Comparison of ENCODE assay signal across 29 cellular contexts in the genomic region with DNA sequence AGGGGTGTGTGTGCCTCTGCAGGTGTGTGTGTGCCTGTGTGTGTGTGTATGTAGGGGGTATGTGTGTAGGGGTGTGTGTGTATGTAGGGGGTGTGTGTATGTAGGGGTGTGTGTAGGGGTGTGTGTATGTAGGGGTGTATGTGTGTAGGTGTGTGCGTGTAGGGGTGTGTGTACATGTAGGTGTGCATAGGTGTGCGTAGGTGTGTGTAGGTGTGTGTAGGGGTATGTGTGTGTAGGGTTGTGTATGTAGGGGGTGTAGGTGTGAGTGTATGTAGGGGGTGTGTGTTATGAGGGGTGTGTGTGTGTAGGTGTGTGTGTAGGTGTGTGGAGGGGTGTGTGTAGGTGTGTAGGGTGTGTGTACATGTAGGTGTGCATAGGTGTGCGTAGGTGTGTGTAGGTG. TPM values are rescaled to one million over a fixed set of nuclear protein-coding genes. Genes with fewer than 3 reads are reported as not detected.
"Had no signal": no experiment of that assay in that cellular context is flagged by ENCODE, and none has a peak within 500 bp of the region (broad histone marks: within the 10 kb centered on the region; RNA-seq: fewer than 3 reads in every experiment).

No MANE protein-coding gene starts in this region.

- ATAC-seq: PC-3 had no signal

- H3K27me3 Mint-ChIP-seq: activated CD8-positive, alpha-beta memory T cell treated with anti-CD3 and anti-CD28 coated beads, Interleukin-2, amount 10 ng/mL, durations not matched to agents 7 days and 5 days; activated naive CD8-positive, alpha-beta T cell; activated T-cell treated with anti-CD3 and anti-CD28 coated beads, Interleukin-2, amount 50 U/mL, for 24 hours had no signal

- H3K9me3 Mint-ChIP-seq: activated B cell treated with CpG ODN at 0.5 μM for 24 hours; activated T-cell treated with anti-CD3 and anti-CD28 coated beads, Interleukin-2, amount 50 U/mL, for 24 hours had no signal

- DNase-seq: activated B cell treated with CpG ODN at 0.5 μM for 24 hours; activated CD4-positive, alpha-beta T cell treated with anti-CD3 and anti-CD28 coated beads for 1 hour; activated CD4-positive, alpha-beta T cell treated with anti-CD3 and anti-CD28 coated beads, Interleukin-2, amount 10 ng/mL, durations not matched to agents 24 days and 14 days; activated CD4-positive, alpha-beta T cell treated with anti-CD3 and anti-CD28 coated beads, Interleukin-2, amount 50 U/mL, for 48 hours; activated CD8-positive, alpha-beta memory T cell treated with anti-CD3 and anti-CD28 coated beads, Interleukin-2, amount 10 ng/mL, durations not matched to agents 7 days and 5 days; activated effector memory CD4-positive, alpha-beta T cell treated with Interleukin-2 at 50 U/mL for 16 hours; activated naive CD4-positive, alpha-beta T cell; activated T-cell treated with anti-CD3 and anti-CD28 coated beads, Interleukin-2, amount 50 U/mL, for 24 hours; amygdala; cerebellar nuclear complex; Karpas-422; MM.1S; NCI-H1105; NCI-H1436; NCI-H1694 treated with DMSO at 0.1 percent for 48 hours; NCI-H2029 treated with DMSO at 0.1 percent for 48 hours; NCI-H510A treated with DMSO at 0.1 percent for 48 hours; NCI-H69; PC-3; SHP77; T1000 had no signal

- H3K4me3 Mint-ChIP-seq: activated B cell treated with CpG ODN at 0.5 μM for 24 hours; activated CD4-positive, alpha-beta T cell treated with anti-CD3 and anti-CD28 coated beads, Interleukin-2, amount 10 ng/mL, durations not matched to agents 24 days and 14 days; activated CD8-positive, alpha-beta memory T cell treated with anti-CD3 and anti-CD28 coated beads, Interleukin-2, amount 10 ng/mL, durations not matched to agents 7 days and 5 days; activated naive CD8-positive, alpha-beta T cell; activated T-cell treated with anti-CD3 and anti-CD28 coated beads, Interleukin-2, amount 50 U/mL, for 24 hours; activated T-helper 1 cell treated with anti-CD3 and anti-CD28 coated beads, Interleukin-12 subunit alpha, Interleukin-12 subunit beta, Interleukin-2, Interleukin-4 antibody, amounts not matched to agents 30 ng/mL and 10 ng/mL and 1 ng/mL, durations not matched to agents 14 hours and 24 hours and 36 hours; brain; T-helper 1 cell treated with Interleukin-12 subunit alpha and Interleukin-12 subunit beta and Interleukin-4 antibody, amounts not matched to agents 30 μg/mL and 1 μg/mL, for 36 hours had no signal

- H3K27ac ChIP-seq: cardiac muscle cell had no signal

- H3K36me3 Mint-ChIP-seq: activated CD8-positive, alpha-beta memory T cell treated with anti-CD3 and anti-CD28 coated beads, Interleukin-2, amount 10 ng/mL, durations not matched to agents 7 days and 5 days; activated naive CD8-positive, alpha-beta T cell; brain had no signal

- H3K4me1 Mint-ChIP-seq: activated B cell treated with CpG ODN at 0.5 μM for 24 hours; activated CD4-positive, alpha-beta T cell treated with anti-CD3 and anti-CD28 coated beads, Interleukin-2, amount 10 ng/mL, durations not matched to agents 24 days and 14 days; activated CD8-positive, alpha-beta memory T cell treated with anti-CD3 and anti-CD28 coated beads, Interleukin-2, amount 10 ng/mL, durations not matched to agents 7 days and 5 days; brain had no signal

- FAIRE-seq: astrocyte, RCC 7860, TTC549 had no signal

- H3K36me3 ChIP-seq: cardiac muscle cell had no signal

- H3K4me3 ChIP-seq: cardiac muscle cell had no signal

- H3K27ac Mint-ChIP-seq: activated B cell treated with CpG ODN at 0.5 μM for 24 hours; activated CD4-positive, alpha-beta T cell treated with anti-CD3 and anti-CD28 coated beads, Interleukin-2, amount 10 ng/mL, durations not matched to agents 24 days and 14 days; activated CD8-positive, alpha-beta memory T cell treated with anti-CD3 and anti-CD28 coated beads, Interleukin-2, amount 10 ng/mL, durations not matched to agents 7 days and 5 days; activated naive CD8-positive, alpha-beta T cell; activated T-cell treated with anti-CD3 and anti-CD28 coated beads, Interleukin-2, amount 50 U/mL, for 24 hours; brain; T-helper 1 cell treated with Interleukin-12 subunit alpha and Interleukin-12 subunit beta and Interleukin-4 antibody, amounts not matched to agents 30 μg/mL and 1 μg/mL, for 36 hours had no signal

- H3K27me3 ChIP-seq: cardiac muscle cell had no signal

RNA-seq across cellular contexts. Expression of a gene that starts 51.6 kb away (rescaled TPM):
- total RNA-seq: activated B cell treated with CpG ODN at 0.5 μM for 24 hours; activated CD4-positive, alpha-beta T cell treated with anti-CD3 and anti-CD28 coated beads, Interleukin-2, amount 10 ng/mL, durations not matched to agents 24 days and 14 days; activated CD8-positive, alpha-beta memory T cell treated with anti-CD3 and anti-CD28 coated beads, Interleukin-2, amount 10 ng/mL, durations not matched to agents 7 days and 5 days; activated T-helper 1 cell treated with anti-CD3 and anti-CD28 coated beads, Interleukin-12 subunit alpha, Interleukin-12 subunit beta, Interleukin-2, Interleukin-4 antibody, amounts not matched to agents 30 ng/mL and 10 ng/mL and 1 ng/mL, durations not matched to agents 14 hours and 24 hours and 36 hours had no signal
